In genomic region chr17:45135192-45135977, GRCh38 we compare ENCODE assay signal across 1 cellular context.
TF ChIP-seq lines count a peak whose summit lies in the region.

Gene ACBD4 (plus strand): TSS chr17:45135687. CDS start chr17:45136145, 458 bp downstream.

TF ChIP-seq in HepG2, 621 proteins besides CTCF, POLR2A, EP300 and RAD21 (continued from another document and continues in another):
- TF ChIP-seq ZNF431 (CRISPR knock-in tag; IDR thresholded peaks at IDR 0.05; ENCODE audit: borderline replicate concordance, low read depth) (peak; percentile 91), ZBTB44 (CRISPR knock-in tag; IDR thresholded peaks at IDR 0.05) (peak; percentile 89; the same call in 1 of the 2 replicates), ZNF770 (CRISPR knock-in tag; IDR thresholded peaks at IDR 0.05) (peak; percentile 90), PRMT3 (CRISPR knock-in tag; IDR thresholded peaks at IDR 0.05; ENCODE audit: borderline replicate concordance, low read depth) (no peak), TRIM24 (CRISPR knock-in tag; IDR thresholded peaks at IDR 0.05) (no peak), HNRNPK (IDR thresholded peaks at IDR 0.05; ENCODE audit: low read depth, low read length, poor library complexity, severe bottlenecking) (peak; percentile 31), ZNF773 (CRISPR knock-in tag; IDR thresholded peaks at IDR 0.05; ENCODE audit: borderline replicate concordance) (peak; percentile 38; the same call in 1 of the 2 replicates), ZBTB43 (CRISPR knock-in tag; conservative IDR thresholded peaks at IDR 0.05) (no peak; the same call in 1 of the 2 replicates), ZFP36L1 (CRISPR knock-in tag; IDR thresholded peaks at IDR 0.05) (peak; percentile 98), ATF2 (CRISPR knock-in tag; IDR thresholded peaks at IDR 0.05) (peak; percentile 94), KDM2A (CRISPR knock-in tag; IDR thresholded peaks at IDR 0.05; ENCODE audit: borderline replicate concordance, low read depth) (peak; percentile 98), SP4 (CRISPR knock-in tag; IDR thresholded peaks at IDR 0.05) (peak; percentile 91; the same call in 1 of the 2 replicates), EZH2 (conservative IDR thresholded peaks at IDR 0.05; ENCODE audit: low read depth, low read length) (no peak), SIX4 (CRISPR knock-in tag; IDR thresholded peaks at IDR 0.05) (peak; percentile 77), PHB2 (IDR thresholded peaks at IDR 0.05; ENCODE audit: partially characterized antibody) (no peak), RXRB (CRISPR knock-in tag; IDR thresholded peaks at IDR 0.05; ENCODE audit: borderline replicate concordance) (peak; percentile 86)
- TF ChIP-seq, protein P1, sequence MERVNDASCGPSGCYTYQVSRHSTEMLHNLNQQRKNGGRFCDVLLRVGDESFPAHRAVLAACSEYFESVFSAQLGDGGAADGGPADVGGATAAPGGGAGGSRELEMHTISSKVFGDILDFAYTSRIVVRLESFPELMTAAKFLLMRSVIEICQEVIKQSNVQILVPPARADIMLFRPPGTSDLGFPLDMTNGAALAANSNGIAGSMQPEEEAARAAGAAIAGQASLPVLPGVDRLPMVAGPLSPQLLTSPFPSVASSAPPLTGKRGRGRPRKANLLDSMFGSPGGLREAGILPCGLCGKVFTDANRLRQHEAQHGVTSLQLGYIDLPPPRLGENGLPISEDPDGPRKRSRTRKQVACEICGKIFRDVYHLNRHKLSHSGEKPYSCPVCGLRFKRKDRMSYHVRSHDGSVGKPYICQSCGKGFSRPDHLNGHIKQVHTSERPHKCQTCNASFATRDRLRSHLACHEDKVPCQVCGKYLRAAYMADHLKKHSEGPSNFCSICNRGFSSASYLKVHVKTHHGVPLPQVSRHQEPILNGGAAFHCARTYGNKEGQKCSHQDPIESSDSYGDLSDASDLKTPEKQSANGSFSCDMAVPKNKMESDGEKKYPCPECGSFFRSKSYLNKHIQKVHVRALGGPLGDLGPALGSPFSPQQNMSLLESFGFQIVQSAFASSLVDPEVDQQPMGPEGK (CRISPR knock-in tag; IDR thresholded peaks at IDR 0.05) = peak; percentile 38
- TF ChIP-seq, protein P2, sequence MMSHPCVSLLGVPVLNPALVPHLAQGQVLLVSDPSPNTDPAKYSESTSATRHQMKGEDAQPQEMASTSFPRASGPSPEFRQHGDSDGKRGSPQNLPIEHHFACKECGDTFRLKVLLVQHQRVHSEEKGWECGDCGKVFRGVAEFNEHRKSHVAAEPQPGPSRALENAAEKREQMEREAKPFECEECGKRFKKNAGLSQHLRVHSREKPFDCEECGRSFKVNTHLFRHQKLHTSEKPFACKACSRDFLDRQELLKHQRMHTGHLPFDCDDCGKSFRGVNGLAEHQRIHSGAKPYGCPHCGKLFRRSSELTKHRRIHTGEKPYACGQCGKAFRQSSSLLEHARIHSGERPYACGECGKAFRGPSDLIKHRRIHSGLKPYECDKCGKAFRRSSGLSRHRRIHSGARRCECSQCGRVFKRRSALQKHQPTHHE (CRISPR knock-in tag; IDR thresholded peaks at IDR 0.05; ENCODE audit: borderline replicate concordance) = no peak; the same call in 1 of the 2 replicates
- TF ChIP-seq, protein P3, sequence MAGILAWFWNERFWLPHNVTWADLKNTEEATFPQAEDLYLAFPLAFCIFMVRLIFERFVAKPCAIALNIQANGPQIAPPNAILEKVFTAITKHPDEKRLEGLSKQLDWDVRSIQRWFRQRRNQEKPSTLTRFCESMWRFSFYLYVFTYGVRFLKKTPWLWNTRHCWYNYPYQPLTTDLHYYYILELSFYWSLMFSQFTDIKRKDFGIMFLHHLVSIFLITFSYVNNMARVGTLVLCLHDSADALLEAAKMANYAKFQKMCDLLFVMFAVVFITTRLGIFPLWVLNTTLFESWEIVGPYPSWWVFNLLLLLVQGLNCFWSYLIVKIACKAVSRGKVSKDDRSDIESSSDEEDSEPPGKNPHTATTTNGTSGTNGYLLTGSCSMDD (CRISPR knock-in tag; IDR thresholded peaks at IDR 0.05) = no peak
- TF ChIP-seq, protein P4, sequence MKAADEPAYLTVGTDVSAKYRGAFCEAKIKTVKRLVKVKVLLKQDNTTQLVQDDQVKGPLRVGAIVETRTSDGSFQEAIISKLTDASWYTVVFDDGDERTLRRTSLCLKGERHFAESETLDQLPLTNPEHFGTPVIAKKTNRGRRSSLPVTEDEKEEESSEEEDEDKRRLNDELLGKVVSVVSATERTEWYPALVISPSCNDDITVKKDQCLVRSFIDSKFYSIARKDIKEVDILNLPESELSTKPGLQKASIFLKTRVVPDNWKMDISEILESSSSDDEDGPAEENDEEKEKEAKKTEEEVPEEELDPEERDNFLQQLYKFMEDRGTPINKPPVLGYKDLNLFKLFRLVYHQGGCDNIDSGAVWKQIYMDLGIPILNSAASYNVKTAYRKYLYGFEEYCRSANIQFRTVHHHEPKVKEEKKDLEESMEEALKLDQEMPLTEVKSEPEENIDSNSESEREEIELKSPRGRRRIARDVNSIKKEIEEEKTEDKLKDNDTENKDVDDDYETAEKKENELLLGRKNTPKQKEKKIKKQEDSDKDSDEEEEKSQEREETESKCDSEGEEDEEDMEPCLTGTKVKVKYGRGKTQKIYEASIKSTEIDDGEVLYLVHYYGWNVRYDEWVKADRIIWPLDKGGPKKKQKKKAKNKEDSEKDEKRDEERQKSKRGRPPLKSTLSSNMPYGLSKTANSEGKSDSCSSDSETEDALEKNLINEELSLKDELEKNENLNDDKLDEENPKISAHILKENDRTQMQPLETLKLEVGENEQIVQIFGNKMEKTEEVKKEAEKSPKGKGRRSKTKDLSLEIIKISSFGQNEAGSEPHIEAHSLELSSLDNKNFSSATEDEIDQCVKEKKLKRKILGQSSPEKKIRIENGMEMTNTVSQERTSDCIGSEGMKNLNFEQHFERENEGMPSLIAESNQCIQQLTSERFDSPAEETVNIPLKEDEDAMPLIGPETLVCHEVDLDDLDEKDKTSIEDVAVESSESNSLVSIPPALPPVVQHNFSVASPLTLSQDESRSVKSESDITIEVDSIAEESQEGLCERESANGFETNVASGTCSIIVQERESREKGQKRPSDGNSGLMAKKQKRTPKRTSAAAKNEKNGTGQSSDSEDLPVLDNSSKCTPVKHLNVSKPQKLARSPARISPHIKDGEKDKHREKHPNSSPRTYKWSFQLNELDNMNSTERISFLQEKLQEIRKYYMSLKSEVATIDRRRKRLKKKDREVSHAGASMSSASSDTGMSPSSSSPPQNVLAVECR (CRISPR knock-in tag; IDR thresholded peaks at IDR 0.05; ENCODE audit: borderline replicate concordance) = peak; percentile 93
- TF ChIP-seq, protein P5, sequence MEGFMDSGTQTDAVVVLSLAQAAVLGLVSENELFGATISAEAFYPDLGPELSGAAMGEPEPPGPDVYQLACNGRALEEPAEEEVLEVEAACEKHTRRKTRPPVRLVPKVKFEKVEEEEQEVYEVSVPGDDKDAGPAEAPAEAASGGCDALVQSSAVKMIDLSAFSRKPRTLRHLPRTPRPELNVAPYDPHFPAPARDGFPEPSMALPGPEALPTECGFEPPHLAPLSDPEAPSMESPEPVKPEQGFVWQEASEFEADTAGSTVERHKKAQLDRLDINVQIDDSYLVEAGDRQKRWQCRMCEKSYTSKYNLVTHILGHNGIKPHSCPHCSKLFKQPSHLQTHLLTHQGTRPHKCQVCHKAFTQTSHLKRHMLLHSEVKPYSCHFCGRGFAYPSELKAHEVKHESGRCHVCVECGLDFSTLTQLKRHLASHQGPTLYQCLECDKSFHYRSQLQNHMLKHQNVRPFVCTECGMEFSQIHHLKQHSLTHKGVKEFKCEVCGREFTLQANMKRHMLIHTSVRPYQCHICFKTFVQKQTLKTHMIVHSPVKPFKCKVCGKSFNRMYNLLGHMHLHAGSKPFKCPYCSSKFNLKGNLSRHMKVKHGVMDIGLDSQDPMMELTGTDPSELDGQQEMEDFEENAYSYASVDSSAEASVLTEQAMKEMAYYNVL (CRISPR knock-in tag; IDR thresholded peaks at IDR 0.05; ENCODE audit: borderline replicate concordance) = peak; percentile 21; the same call in 1 of the 2 replicates
